Comparison of ENCODE assay signal across 8 cellular contexts in genomic region chr9:85804993-85805788, GRCh38.
DNase-seq lines count a peak whose midpoint lies in the region; ATAC-seq and TF ChIP-seq lines count a peak whose summit lies in the region.
"Not testable (repeated sequence)": the region's sequence is repeated elsewhere in the genome, so short reads cannot be mapped to it uniquely, and the experiment has no call there.

No MANE protein-coding gene starts in this region.

- H3K4me3 Mint-ChIP-seq in CD4-positive, alpha-beta T cell = not testable (repeated sequence)
- H3K4me3 Mint-ChIP-seq in effector memory CD8-positive, alpha-beta T cell = peak overlapping the region; percentile 69 to 87
- peak overlapping the region; percentile 84 for H3K4me3 Mint-ChIP-seq in memory B cell

- POLR2A ChIA-PET in CD4-positive, alpha-beta T cell (lab: Charles Lee) = interaction anchor here (1.0 to 1.4 kb wide), 3 partner anchors 63 to 136 kb away, joined by 3 to 7 read pairs (median 3); partner anchors contain the start of genes AGTPBP1 and NAA35

- not testable (repeated sequence) for H3K9me3 Mint-ChIP-seq in CD4-positive, alpha-beta T cell; effector memory CD8-positive, alpha-beta T cell; memory B cell

- H3K4me1 Mint-ChIP-seq in CD4-positive, alpha-beta T cell (ENCODE audit: low read depth) = peaks cover 23% of the 10 kb centered on the region
- peaks cover 4 to 16% of the 10 kb centered on the region in 2 donors for H3K4me1 Mint-ChIP-seq in effector memory CD8-positive, alpha-beta T cell (ENCODE audit: low read depth in 2 of 2)
- H3K4me1 Mint-ChIP-seq in memory B cell = peaks cover 11% of the 10 kb centered on the region

- DNase-seq in CD4-positive, alpha-beta T cell = peak; percentile 55 to 81 (median 70)
- DNase-seq in NCI-H774 (lab: John Stamatoyannopoulos, UW) = peak; percentile 53
- peak; percentile 85 for DNase-seq in activated CD8-positive, alpha-beta memory T cell treated with anti-CD3 and anti-CD28 coated beads for 24 hours
- DNase-seq in effector memory CD8-positive, alpha-beta T cell = peak; percentile 62 to 71 (median 62)
- DNase-seq in memory B cell (ENCODE audit: low spot score in 2 of 2) = peak; percentile 65 to 74
- DNase-seq in stimulated activated CD4-positive, alpha-beta T cell treated with anti-CD3 and anti-CD28 coated beads, TNF-alpha, amount 100 ng/mL, for 4 hours (ENCODE audit: low read depth in 3 of 3) = peak; percentile 37 to 61 (median 51)

- peak; percentile 79 for ATAC-seq in CD4-positive, alpha-beta T cell (ENCODE audit: poor library complexity)
- ATAC-seq in GM19438 (IDR thresholded peaks at IDR 0.05; ENCODE audit: low read depth, unreplicated experiment) = peak; percentile 79
- peak; percentile 71 for ATAC-seq in HG03520 (IDR thresholded peaks at IDR 0.05; ENCODE audit: unreplicated experiment)
- ATAC-seq in effector memory CD8-positive, alpha-beta T cell (replicated peaks) = peak; percentile 77
- peak; percentile 78 for ATAC-seq in memory B cell (ENCODE audit: low read depth)

- intact Hi-C loops in CD4-positive, alpha-beta T cell (cut with DNase I, micrococcal nuclease) = loop anchor here (2.0 to 10.0 kb wide), 5 partner anchors 63 to 550 kb away; partner anchors contain the start of genes AGTPBP1 (in 2 of the 2), NAA35 (in 2 of the 2), ISCA1 (in 1 of the 2) and TUT7 (in 1 of the 2)

- CTCF ChIA-PET in CD4-positive, alpha-beta T cell (lab: Charles Lee) = interaction anchor here (1.1 kb wide), 1 partner anchor 107 kb away, joined by 4 read pairs; no protein-coding TSS in a partner anchor

- peak overlapping the region; percentile 65 for H3K27ac ChIP-seq in CD4-positive, alpha-beta T cell (ENCODE audit: low read depth, low read length)

- H3K27me3 Mint-ChIP-seq in CD4-positive, alpha-beta T cell; effector memory CD8-positive, alpha-beta T cell; memory B cell: not testable (repeated sequence)

- peaks cover 33% of the 10 kb centered on the region for H3K36me3 Mint-ChIP-seq in CD4-positive, alpha-beta T cell (ENCODE audit: low read depth)
- H3K36me3 Mint-ChIP-seq in effector memory CD8-positive, alpha-beta T cell (ENCODE audit: insufficient read depth) = peaks cover 15% of the 10 kb centered on the region
- H3K36me3 Mint-ChIP-seq in memory B cell = not testable (repeated sequence)

- not testable (repeated sequence) for TF ChIP-seq CTCF in CD4-positive, alpha-beta T cell (IDR thresholded peaks at IDR 0.05)

- H3K27me3 ChIP-seq in CD4-positive, alpha-beta T cell (ENCODE audit: control insufficient read depth, insufficient read depth, low read length) = not testable (repeated sequence)

- H3K9me3 ChIP-seq in CD4-positive, alpha-beta T cell (ENCODE audit: control insufficient read depth, low read length) = not testable (repeated sequence)

- peak overlapping the region; percentile 81 for H3K27ac Mint-ChIP-seq in CD4-positive, alpha-beta T cell
- peak overlapping the region in 1 of 2 donors; percentile 91 for H3K27ac Mint-ChIP-seq in effector memory CD8-positive, alpha-beta T cell
- H3K27ac Mint-ChIP-seq in memory B cell = peak overlapping the region; percentile 85

Comparison
In these comparisons a context has a peak if more than half of its experiments do, and no peak if none do; other contexts are left out.
1. Peak in every context shown above with its lines: DNase-seq, ATAC-seq and H3K27ac ChIP-seq.